ENCODE assay signal across 20 cellular contexts in the genomic region with DNA sequence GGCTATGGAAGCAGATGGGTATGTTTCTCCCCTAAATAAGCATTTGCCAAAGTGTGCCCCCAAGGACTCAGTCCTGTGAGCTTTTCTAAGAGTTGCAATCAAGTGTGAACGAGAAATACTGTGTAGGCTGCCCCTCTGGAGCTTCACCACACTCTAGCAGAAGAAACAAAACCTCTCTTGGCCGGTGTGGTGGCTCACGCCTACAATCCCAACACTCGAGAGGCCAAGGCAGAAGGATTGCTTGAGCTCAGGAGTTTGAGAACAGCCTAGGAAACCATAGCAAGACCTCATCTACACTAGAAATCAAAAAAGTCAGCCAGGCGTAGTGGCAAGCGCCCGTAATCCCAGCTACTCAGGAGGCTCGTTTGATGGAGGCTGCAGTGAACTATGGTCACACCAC. TPM values are rescaled to one million over a fixed set of nuclear protein-coding genes. Genes with fewer than 3 reads are reported as not detected.
A peak's percentile ranks its signal among the peaks of the same experiment; 100 is the strongest.
DNase-seq lines count a peak whose midpoint lies in the region; ATAC-seq, FAIRE-seq and TF ChIP-seq lines count a peak whose summit lies in the region.
"Had no signal": no experiment of that assay in that cellular context is flagged by ENCODE, and none has a peak within 500 bp of the region (broad histone marks: within the 10 kb centered on the region; RNA-seq: fewer than 3 reads in every experiment).

No MANE protein-coding gene starts in this region.

- peaks cover 16% of the 10 kb centered on the region; the same call in 1 of the 3 replicates for H3K36me3 ChIP-seq in K562 (ENCODE audit: control insufficient read depth, insufficient read depth, low read length)
- H3K36me3 ChIP-seq: heart left ventricle, right lobe of liver, tibial artery had no signal

- peaks cover 47% of the 10 kb centered on the region for H4K20me1 ChIP-seq in K562 (replicated peaks; ENCODE audit: control insufficient read depth, insufficient read depth, low read length)

- peak overlapping the region; percentile 69 for H3K4me2 ChIP-seq in K562 (ENCODE audit: insufficient read depth, low read length)

- TF ChIP-seq CTCF in K562 (IDR thresholded peaks at IDR 0.05 in 2 of 3, conservative IDR thresholded peaks at IDR 0.05 in 1 of 3; ENCODE audit: insufficient read depth in 2 of 3, low read depth in 1 of 3, low read length in 3 of 3), result no peak

- BruUV-seq in K562 (replicated peaks; lab: Mats Ljungman, UMichigan), result no TSS peak

- H3K36me3 Mint-ChIP-seq in naive B cell, result no peaks in the 10 kb centered on the region
- peaks cover 1% of the 10 kb centered on the region for H3K36me3 Mint-ChIP-seq in activated T-helper 17 cell treated with anti-CD3 and anti-CD28 coated beads, Interleukin-2, amount 50 U/mL, for 72 hours (ENCODE audit: low read depth)
- H3K36me3 Mint-ChIP-seq: activated naive CD8-positive, alpha-beta T cell had no signal

- in situ Hi-C loops in K562 (cut with MboI), result no loop called here

- peak overlapping the region; percentile 79 for H3K27ac ChIP-seq in K562 (ENCODE audit: extremely low read depth, low read depth, low read length)
- H3K27ac ChIP-seq: GM23248, right lobe of liver, tibial artery had no signal

- no peaks in the 10 kb centered on the region for H3K27me3 ChIP-seq in K562 (ENCODE audit: control insufficient read depth in 2 of 2, insufficient read depth in 2 of 2, low read length in 2 of 2)
- H3K27me3 ChIP-seq: heart left ventricle, right lobe of liver, tibial artery had no signal

- no peak overlapping the region for H3K4me3 ChIP-seq in K562
- H3K4me3 ChIP-seq: GM23248, heart left ventricle, right lobe of liver, tibial artery had no signal

- TF ChIP-seq EP300 in K562 (IDR thresholded peaks at IDR 0.05; ENCODE audit: low read length), result no peak

- no peak for DNase-seq in stimulated activated naive CD8-positive, alpha-beta T cell treated with anti-CD3 and anti-CD28 coated beads, Interleukin-15, amount 100 ng/mL, for 72 hours
- no peak for DNase-seq in stimulated activated naive CD8-positive, alpha-beta T cell treated with anti-CD3 and anti-CD28 coated beads, Interleukin-15, Interleukin-2, amounts not matched to agents 100 U/mL and 50 U/mL, for 24 hours
- DNase-seq in K562 (ENCODE audit: extremely low read depth in 1 of 4, low spot score in 3 of 4) (no peak), naive B cell (no peak), ureter (ENCODE audit: low spot score) (no peak), AG08395 (ENCODE audit: low spot score) (no peak), NCI-H774 (lab: John Stamatoyannopoulos, UW) (no peak)
- DNase-seq: GM23248; heart left ventricle; Kasumi-1; midbrain; NCI-H187 treated with DMSO at 0.1 percent for 48 hours; NCI-H510A; occipital lobe; right lobe of liver; stimulated activated CD4-positive, alpha-beta T cell treated with anti-CD3 and anti-CD28 coated beads, Interleukin-2, amount 100 ng/mL, for 48 hours; tibial artery had no signal

- H3K27ac Mint-ChIP-seq in stimulated activated naive CD8-positive, alpha-beta T cell treated with anti-CD3 and anti-CD28 coated beads, Interleukin-15, amount 100 ng/mL, for 72 hours, result peak overlapping the region in 1 of 2 donors; percentile 57
- peak overlapping the region in 4 of 6 donors; percentile 44 to 100 (median 81) for H3K27ac Mint-ChIP-seq in naive B cell
- H3K27ac Mint-ChIP-seq in activated T-helper 17 cell treated with anti-CD3 and anti-CD28 coated beads, Interleukin-2, amount 50 U/mL, for 72 hours, result no peak overlapping the region

- H2AFZ ChIP-seq in K562 (ENCODE audit: low read depth, low read length), result no peak overlapping the region
- H2AFZ ChIP-seq: GM23248 had no signal

- 38% methylated on average over 8 of the region's 8 CpGs for WGBS in K562 (ENCODE audit: insufficient coverage, low coverage, missing lambda C conversion rate)

- H3K4me1 ChIP-seq in K562 (replicated peaks in 1 of 2; ENCODE audit: control insufficient read depth in 2 of 2, insufficient read depth in 2 of 2, low read length in 2 of 2), result peaks cover 34 to 60% of the 10 kb centered on the region in 2 experiments

- intact Hi-C loops in K562 (cut with micrococcal nuclease), result loop anchor here (10.0 kb wide), 1 partner anchor 349 kb away; a partner anchor contains a TSS

- peaks cover 92% of the 10 kb centered on the region for H3K4me1 Mint-ChIP-seq in stimulated activated naive CD8-positive, alpha-beta T cell treated with anti-CD3 and anti-CD28 coated beads, Interleukin-15, amount 100 ng/mL, for 72 hours
- H3K4me1 Mint-ChIP-seq in naive B cell, result peaks cover 73 to 93% (median 89%) of the 10 kb centered on the region in 3 donors
- H3K4me1 Mint-ChIP-seq in activated T-helper 17 cell treated with anti-CD3 and anti-CD28 coated beads, Interleukin-2, amount 50 U/mL, for 72 hours, result peaks cover 63% of the 10 kb centered on the region

- H3K4me3 Mint-ChIP-seq in stimulated activated naive CD8-positive, alpha-beta T cell treated with anti-CD3 and anti-CD28 coated beads, Interleukin-15, amount 100 ng/mL, for 72 hours, result peak overlapping the region; percentile 24 to 78
- peak overlapping the region; percentile 40 to 98 (median 72) for H3K4me3 Mint-ChIP-seq in naive B cell
- H3K4me3 Mint-ChIP-seq in activated T-helper 17 cell treated with anti-CD3 and anti-CD28 coated beads, Interleukin-2, amount 50 U/mL, for 72 hours, result no peak overlapping the region

- TF ChIP-seq RAD21 in K562 (CRISPR knock-in tag; conservative IDR thresholded peaks at IDR 0.05 in 1 of 2, IDR thresholded peaks at IDR 0.05 in 1 of 2), result no peak

- ATAC-seq in stimulated activated naive CD8-positive, alpha-beta T cell treated with anti-CD3 and anti-CD28 coated beads, Interleukin-15, amount 100 ng/mL, for 72 hours, result no peak
- no peak for ATAC-seq in stimulated activated naive CD8-positive, alpha-beta T cell treated with anti-CD3 and anti-CD28 coated beads, Interleukin-15, Interleukin-2, amounts not matched to agents 100 U/mL and 50 U/mL, for 24 hours
- ATAC-seq in K562 (peak; percentile 4), naive B cell (ENCODE audit: low read depth in 2 of 2) (no peak)
- no peak for ATAC-seq in activated T-helper 17 cell treated with anti-CD3 and anti-CD28 coated beads, Interleukin-2, amount 50 U/mL, for 72 hours (replicated peaks)
- ATAC-seq: heart left ventricle, right lobe of liver had no signal

- no peak for TF ChIP-seq POLR2A in K562 (conservative IDR thresholded peaks at IDR 0.05)

- peak overlapping the region; percentile 7 to 65; a peak in 3 of 4 replicates for H3K9ac ChIP-seq in K562 (ENCODE audit: insufficient read depth in 1 of 2, low read depth in 2 of 2, low read length in 2 of 2)
- H3K9ac ChIP-seq: GM23248 had no signal

- peak; percentile 23 for FAIRE-seq in K562 (lab: Jason Lieb, UNC)
- FAIRE-seq: TTC549 had no signal

- peaks cover 5 to 7% of the 10 kb centered on the region in 2 donors for H3K9me3 Mint-ChIP-seq in stimulated activated naive CD8-positive, alpha-beta T cell treated with anti-CD3 and anti-CD28 coated beads, Interleukin-15, amount 100 ng/mL, for 72 hours
- no peaks in the 10 kb centered on the region for H3K9me3 Mint-ChIP-seq in naive B cell
- no peaks in the 10 kb centered on the region for H3K9me3 Mint-ChIP-seq in activated T-helper 17 cell treated with anti-CD3 and anti-CD28 coated beads, Interleukin-2, amount 50 U/mL, for 72 hours

- H3K9me1 ChIP-seq in K562 (ENCODE audit: control insufficient read depth, insufficient read depth, low read length), result no peaks in the 10 kb centered on the region

- CTCF ChIA-PET in K562 (lab: Yijun Ruan, JAX; ENCODE audit: low intra/inter-chr PET ratio), result no interaction called here

- POLR2A ChIA-PET in K562 (lab: Yijun Ruan, JAX), result interaction anchor here (1.0 to 1.6 kb wide), 3 partner anchors 8 to 26 kb away, joined by 3 to 6 read pairs (median 5); no protein-coding TSS in a partner anchor

- H3K9me3 ChIP-seq in K562 (replicated peaks; ENCODE audit: control insufficient read depth, insufficient read depth, low read depth, low read length), result no peaks in the 10 kb centered on the region
- H3K9me3 ChIP-seq: heart left ventricle, right lobe of liver, tibial artery had no signal

- peaks cover 96% of the 10 kb centered on the region for H3K79me2 ChIP-seq in K562 (ENCODE audit: control insufficient read depth, insufficient read depth, low read length)

- H3K27me3 Mint-ChIP-seq in stimulated activated naive CD8-positive, alpha-beta T cell treated with anti-CD3 and anti-CD28 coated beads, Interleukin-15, amount 100 ng/mL, for 72 hours, result peaks cover under 1% of the 10 kb centered on the region
- no peaks in the 10 kb centered on the region for H3K27me3 Mint-ChIP-seq in naive B cell
- H3K27me3 Mint-ChIP-seq in activated T-helper 17 cell treated with anti-CD3 and anti-CD28 coated beads, Interleukin-2, amount 50 U/mL, for 72 hours, result no peaks in the 10 kb centered on the region
- H3K27me3 Mint-ChIP-seq: activated naive CD8-positive, alpha-beta T cell had no signal

RNA-seq across cellular contexts. Expression of a gene that starts 9.8 kb away (rescaled TPM):
- 49.3 and 58.0 TPM in 2 replicates for total RNA-seq in K562 (2011; cell fraction: chromatin; rRNA removed; ENCODE audit: low replicate concordance)
- 33.2 and 33.4 TPM in 2 replicates for total RNA-seq in K562 (2011; cell fraction: nucleolus; rRNA removed)
- total RNA-seq in K562 (2011; cell fraction: nucleoplasm; rRNA removed), result 41.1 and 66.6 TPM in 2 replicates
- total RNA-seq in K562 (2014; rRNA removed) (27.9 and 34.1 TPM in 2 replicates), K562 (2014; rRNA removed; fragmentation: Illumina TruSeq; extraction: Trizol) (9.5 and 12.3 TPM in 2 replicates), K562 (2015; rRNA removed; fragmentation: Illumina TruSeq; extraction: Trizol) (18.1 and 18.5 TPM in 2 replicates), K562 (2021) (35.8 and 37.4 TPM in 2 replicates), ureter (59.7 TPM)
- polyA plus RNA-seq in K562 (2011; rRNA removed) (13.8 TPM in 2 replicates), K562 (2014; fragmentation: Illumina TruSeq; extraction: Trizol) (17.9 and 24.0 TPM in 2 replicates), K562 (2014; fragmentation: Nextera tagmentation; extraction: Ambion mirVana) (under 1 TPM; 0.28 to 0.34 TPM), K562 (2014; rRNA removed) (24.7 and 33.3 TPM in 2 replicates), naive B cell (ENCODE audit: low read depth in 6 of 6) (10 to 100 TPM; 43.4 to 60.9 (median 52.2) TPM)
- polyA plus RNA-seq in K562 (2011; cell fraction: cytosol; rRNA removed), result 19.4 and 30.1 TPM in 2 replicates
- polyA plus RNA-seq in K562 (2011; cell fraction: nucleus; rRNA removed), result 22.7 and 30.0 TPM in 2 replicates
- 18.5 and 22.9 TPM in 2 replicates for polyA plus RNA-seq in K562 (2012)
- polyA minus RNA-seq in K562 (2011; rRNA and poly(A)+ RNA removed), result 12.2 and 15.1 TPM in 2 replicates
- 13.9 and 17.0 TPM in 2 replicates for polyA minus RNA-seq in K562 (2011; cell fraction: cytosol; rRNA and poly(A)+ RNA removed)
- polyA minus RNA-seq in K562 (2011; cell fraction: nucleus; rRNA and poly(A)+ RNA removed), result 11.8 and 13.6 TPM in 2 replicates
- 10 to 100 TPM; 10.5 to 17.0 TPM for total RNA-seq in activated T-helper 17 cell treated with anti-CD3 and anti-CD28 coated beads, Interleukin-2, amount 50 U/mL, for 72 hours

RNA-seq across cellular contexts. Expression of a gene that starts 50.9 kb away (rescaled TPM):
- total RNA-seq in K562 (2011; cell fraction: chromatin; rRNA removed; ENCODE audit: low replicate concordance), result 70.1 and 194 TPM in 2 replicates
- total RNA-seq in K562 (2011; cell fraction: nucleolus; rRNA removed), result 103 and 109 TPM in 2 replicates
- 63.5 and 76.8 TPM in 2 replicates for total RNA-seq in K562 (2011; cell fraction: nucleoplasm; rRNA removed)
- total RNA-seq in K562 (2014; rRNA removed) (29.2 and 30.4 TPM in 2 replicates), K562 (2014; rRNA removed; fragmentation: Illumina TruSeq; extraction: Trizol) (6.4 and 8.6 TPM in 2 replicates), K562 (2015; rRNA removed; fragmentation: Illumina TruSeq; extraction: Trizol) (12.0 and 13.2 TPM in 2 replicates), K562 (2021) (27.8 and 31.0 TPM in 2 replicates), ureter (77.4 TPM)
- polyA plus RNA-seq in K562 (2011; rRNA removed) (14.2 and 17.2 TPM in 2 replicates), K562 (2014; fragmentation: Illumina TruSeq; extraction: Trizol) (21.7 and 33.6 TPM in 2 replicates), K562 (2014; fragmentation: Nextera tagmentation; extraction: Ambion mirVana) (under 1 TPM; 0.15 to 0.45 TPM), K562 (2014; rRNA removed) (27.0 and 29.1 TPM in 2 replicates), naive B cell (ENCODE audit: low read depth in 6 of 6) (10 to 100 TPM; 33.8 to 91.3 (median 38.4) TPM)
- polyA plus RNA-seq in K562 (2011; cell fraction: cytosol; rRNA removed), result 8.8 and 22.2 TPM in 2 replicates
- 107 and 176 TPM in 2 replicates for polyA plus RNA-seq in K562 (2011; cell fraction: nucleus; rRNA removed)
- polyA plus RNA-seq in K562 (2012), result 15.6 and 30.3 TPM in 2 replicates
- polyA minus RNA-seq in K562 (2011; rRNA and poly(A)+ RNA removed), result 5.7 and 11.0 TPM in 2 replicates
- 6.4 and 7.5 TPM in 2 replicates for polyA minus RNA-seq in K562 (2011; cell fraction: cytosol; rRNA and poly(A)+ RNA removed)
- 23.3 and 26.9 TPM in 2 replicates for polyA minus RNA-seq in K562 (2011; cell fraction: nucleus; rRNA and poly(A)+ RNA removed)
- total RNA-seq in activated T-helper 17 cell treated with anti-CD3 and anti-CD28 coated beads, Interleukin-2, amount 50 U/mL, for 72 hours, result 10 to 100 TPM; 14.7 to 23.3 TPM
